ENCODE assay signal across 12 cellular contexts in genomic region chr11:44112083-44112865, GRCh38. TPM values are rescaled to one million over a fixed set of nuclear protein-coding genes. Genes with fewer than 3 reads are reported as not detected.
DNase-seq lines count a peak whose midpoint lies in the region; ATAC-seq, FAIRE-seq and TF ChIP-seq lines count a peak whose summit lies in the region.
"Had no signal": no experiment of that assay in that cellular context is flagged by ENCODE, and none has a peak within 500 bp of the region (broad histone marks: within the 10 kb centered on the region; RNA-seq: fewer than 3 reads in every experiment).

No MANE protein-coding gene starts in this region.

- no peaks in the 10 kb centered on the region for H3K27me3 Mint-ChIP-seq in activated CD8-positive, alpha-beta T cell treated with anti-CD3 and anti-CD28 coated beads for 36 hours
- H3K27me3 Mint-ChIP-seq in activated CD8-positive, alpha-beta T cell treated with anti-CD3 and anti-CD28 coated beads, Interleukin-2, amount 10 ng/mL, durations not matched to agents 7 days and 5 days (ENCODE audit: low read depth), result no peaks in the 10 kb centered on the region
- no peaks in the 10 kb centered on the region for H3K27me3 Mint-ChIP-seq in natural killer cell (ENCODE audit: low read depth in 2 of 2)
- H3K27me3 Mint-ChIP-seq: CD4-positive, alpha-beta memory T cell; stimulated activated naive CD8-positive, alpha-beta T cell treated with anti-CD3 and anti-CD28 coated beads, Interleukin-15, Interleukin-2, amounts not matched to agents 100 ng/mL and 50 ng/mL, for 24 hours had no signal

- DNase-seq in activated CD8-positive, alpha-beta T cell treated with anti-CD3 and anti-CD28 coated beads for 36 hours, result peak; percentile 12
- no peak for DNase-seq in activated CD8-positive, alpha-beta T cell treated with anti-CD3 and anti-CD28 coated beads, Interleukin-2, amount 10 ng/mL, durations not matched to agents 7 days and 5 days
- peak; percentile 53 for DNase-seq in NCI-H2171 (lab: John Stamatoyannopoulos, UW)
- peak; percentile 57 for DNase-seq in choroid plexus epithelial cell (ENCODE audit: low read depth)
- peak; percentile 42 for DNase-seq in skeletal muscle cell (ENCODE audit: low read depth)
- no peak for DNase-seq in H54 (ENCODE audit: insufficient read length, low spot score)
- no peak for DNase-seq in natural killer cell
- DNase-seq: CD4-positive, alpha-beta memory T cell had no signal

- H3K4me1 Mint-ChIP-seq in activated CD8-positive, alpha-beta T cell treated with anti-CD3 and anti-CD28 coated beads for 36 hours (ENCODE audit: low read depth), result peaks cover 14% of the 10 kb centered on the region
- peaks cover 6% of the 10 kb centered on the region for H3K4me1 Mint-ChIP-seq in activated CD8-positive, alpha-beta T cell treated with anti-CD3 and anti-CD28 coated beads, Interleukin-2, amount 10 ng/mL, durations not matched to agents 7 days and 5 days (ENCODE audit: low read depth)
- peaks cover 9 to 20% of the 10 kb centered on the region in 2 donors for H3K4me1 Mint-ChIP-seq in natural killer cell

- POLR2A ChIA-PET in activated CD8-positive, alpha-beta T cell treated with anti-CD3 and anti-CD28 coated beads for 36 hours (lab: Charles Lee), result no interaction called here
- POLR2A ChIA-PET in activated CD8-positive, alpha-beta T cell treated with anti-CD3 and anti-CD28 coated beads, Interleukin-2, amount 10 ng/mL, durations not matched to agents 7 days and 5 days (lab: Charles Lee), result no interaction called here

- H3K4me3 ChIP-seq in choroid plexus epithelial cell (ENCODE audit: low read depth, low read length) (no peak overlapping the region), skeletal muscle cell (ENCODE audit: low read depth, low read length) (no peak overlapping the region)
- H3K4me3 ChIP-seq: skin epidermis had no signal

- CTCF ChIA-PET in activated CD8-positive, alpha-beta T cell treated with anti-CD3 and anti-CD28 coated beads for 36 hours (lab: Charles Lee), result no interaction called here
- CTCF ChIA-PET in activated CD8-positive, alpha-beta T cell treated with anti-CD3 and anti-CD28 coated beads, Interleukin-2, amount 10 ng/mL, durations not matched to agents 7 days and 5 days (lab: Charles Lee), result interaction anchor here (0.7 to 1.7 kb wide), 2 partner anchors 17 to 18 kb away, joined by 3 to 6 read pairs; partner anchors contain the start of gene EXT2

- no peak for ATAC-seq in activated CD8-positive, alpha-beta T cell treated with anti-CD3 and anti-CD28 coated beads for 36 hours
- ATAC-seq in activated CD8-positive, alpha-beta T cell treated with anti-CD3 and anti-CD28 coated beads, Interleukin-2, amount 10 ng/mL, durations not matched to agents 7 days and 5 days, result no peak
- no peak for ATAC-seq in natural killer cell
- no peak for ATAC-seq in HG03196 (IDR thresholded peaks at IDR 0.05; ENCODE audit: unreplicated experiment)
- ATAC-seq: left colon had no signal

- H3K4me3 Mint-ChIP-seq in activated CD8-positive, alpha-beta T cell treated with anti-CD3 and anti-CD28 coated beads for 36 hours, result no peak overlapping the region
- no peak overlapping the region for H3K4me3 Mint-ChIP-seq in activated CD8-positive, alpha-beta T cell treated with anti-CD3 and anti-CD28 coated beads, Interleukin-2, amount 10 ng/mL, durations not matched to agents 7 days and 5 days
- no peak overlapping the region for H3K4me3 Mint-ChIP-seq in natural killer cell
- H3K4me3 Mint-ChIP-seq: CD4-positive, alpha-beta memory T cell; stimulated activated naive CD8-positive, alpha-beta T cell treated with anti-CD3 and anti-CD28 coated beads, Interleukin-15, Interleukin-2, amounts not matched to agents 100 ng/mL and 50 ng/mL, for 24 hours had no signal

- no peak for FAIRE-seq in H54 (lab: Jason Lieb, UNC)

- H3K9me3 Mint-ChIP-seq in activated CD8-positive, alpha-beta T cell treated with anti-CD3 and anti-CD28 coated beads for 36 hours, result no peaks in the 10 kb centered on the region
- H3K9me3 Mint-ChIP-seq in activated CD8-positive, alpha-beta T cell treated with anti-CD3 and anti-CD28 coated beads, Interleukin-2, amount 10 ng/mL, durations not matched to agents 7 days and 5 days (ENCODE audit: insufficient read depth), result no peaks in the 10 kb centered on the region
- no peaks in the 10 kb centered on the region for H3K9me3 Mint-ChIP-seq in natural killer cell
- H3K9me3 Mint-ChIP-seq: CD4-positive, alpha-beta memory T cell; stimulated activated naive CD8-positive, alpha-beta T cell treated with anti-CD3 and anti-CD28 coated beads, Interleukin-15, Interleukin-2, amounts not matched to agents 100 ng/mL and 50 ng/mL, for 24 hours had no signal

- intact Hi-C loops in activated CD8-positive, alpha-beta T cell treated with anti-CD3 and anti-CD28 coated beads for 36 hours (cut with micrococcal nuclease), result no loop called here
- intact Hi-C loops in natural killer cell (cut with micrococcal nuclease), result no loop called here

- H3K27ac Mint-ChIP-seq in activated CD8-positive, alpha-beta T cell treated with anti-CD3 and anti-CD28 coated beads for 36 hours, result no peak overlapping the region
- H3K27ac Mint-ChIP-seq in activated CD8-positive, alpha-beta T cell treated with anti-CD3 and anti-CD28 coated beads, Interleukin-2, amount 10 ng/mL, durations not matched to agents 7 days and 5 days, result no peak overlapping the region
- no peak overlapping the region for H3K27ac Mint-ChIP-seq in natural killer cell
- H3K27ac Mint-ChIP-seq: CD4-positive, alpha-beta memory T cell; stimulated activated naive CD8-positive, alpha-beta T cell treated with anti-CD3 and anti-CD28 coated beads, Interleukin-15, Interleukin-2, amounts not matched to agents 100 ng/mL and 50 ng/mL, for 24 hours had no signal

- TF ChIP-seq POLR2A in H54 (IDR thresholded peaks at IDR 0.05; ENCODE audit: low read depth, low read length), result no peak

- TF ChIP-seq CTCF in activated CD8-positive, alpha-beta T cell treated with anti-CD3 and anti-CD28 coated beads for 36 hours (IDR thresholded peaks at IDR 0.05), result no peak
- no peak for TF ChIP-seq CTCF in choroid plexus epithelial cell (conservative IDR thresholded peaks at IDR 0.05; ENCODE audit: low read depth, low read length)
- no peak for TF ChIP-seq CTCF in natural killer cell (IDR thresholded peaks at IDR 0.05)

- peaks cover 31% of the 10 kb centered on the region for H3K36me3 Mint-ChIP-seq in activated CD8-positive, alpha-beta T cell treated with anti-CD3 and anti-CD28 coated beads for 36 hours (ENCODE audit: low read depth)
- peaks cover 18% of the 10 kb centered on the region for H3K36me3 Mint-ChIP-seq in activated CD8-positive, alpha-beta T cell treated with anti-CD3 and anti-CD28 coated beads, Interleukin-2, amount 10 ng/mL, durations not matched to agents 7 days and 5 days (ENCODE audit: low read depth)
- H3K36me3 Mint-ChIP-seq in natural killer cell, result peaks cover 23% of the 10 kb centered on the region

RNA-seq across cellular contexts. Expression of gene EXT2, which starts 16.8 kb away (rescaled TPM):
- total RNA-seq in activated CD8-positive, alpha-beta T cell treated with anti-CD3 and anti-CD28 coated beads for 36 hours, result 10 to 100 TPM; 20.0 to 20.2 TPM
- total RNA-seq in activated CD8-positive, alpha-beta T cell treated with anti-CD3 and anti-CD28 coated beads, Interleukin-2, amount 10 ng/mL, durations not matched to agents 7 days and 5 days, result 10 to 100 TPM; 18.4 to 22.5 TPM
- 10 to 100 TPM; 44.2 to 50.3 (median 45.8) TPM for total RNA-seq in natural killer cell

RNA-seq across cellular contexts. Expression of gene ACCS, which starts 46.2 kb away (rescaled TPM):
- 1 to 10 TPM; 6.7 to 7.1 TPM for total RNA-seq in activated CD8-positive, alpha-beta T cell treated with anti-CD3 and anti-CD28 coated beads for 36 hours
- 1 to 10 TPM; 8.7 to 9.0 TPM for total RNA-seq in activated CD8-positive, alpha-beta T cell treated with anti-CD3 and anti-CD28 coated beads, Interleukin-2, amount 10 ng/mL, durations not matched to agents 7 days and 5 days
- total RNA-seq in natural killer cell, result 10 to 100 TPM; 16.3 to 32.1 (median 31.9) TPM

Comparison
In these comparisons a context has a peak if more than half of its experiments do, and no peak if none do; other contexts are left out.
1. DNase-seq: peak in activated CD8-positive, alpha-beta T cell treated with anti-CD3 and anti-CD28 coated beads for 36 hours (single experiment), NCI-H2171 (single experiment), choroid plexus epithelial cell (single experiment) and skeletal muscle cell (single experiment); none in activated CD8-positive, alpha-beta T cell treated with anti-CD3 and anti-CD28 coated beads, Interleukin-2, amount 10 ng/mL, durations not matched to agents 7 days and 5 days (single experiment), H54 (single experiment) and natural killer cell (single experiment).